Comparison of ENCODE assay signal across 8 cellular contexts in genomic region chr14:102777711-102778615, GRCh38. TPM values are rescaled to one million over a fixed set of nuclear protein-coding genes. Genes with fewer than 3 reads are reported as not detected.
A peak's percentile ranks its signal among the peaks of the same experiment; 100 is the strongest.
DNase-seq lines count a peak whose midpoint lies in the region; ATAC-seq, FAIRE-seq and TF ChIP-seq lines count a peak whose summit lies in the region.

No MANE protein-coding gene starts in this region.

- ATAC-seq in A549 (peak in 1 of 2 experiments; percentile 48; a peak in 3 of 6 replicates), GM18520 (IDR thresholded peaks at IDR 0.05; ENCODE audit: unreplicated experiment) (peak; percentile 10), HG03354 (IDR thresholded peaks at IDR 0.05; ENCODE audit: poor library complexity, severe bottlenecking, unreplicated experiment) (peak; percentile 30), activated B cell treated with CpG ODN at 0.5 μM for 24 hours (ENCODE audit: low read depth) (peak; percentile 18)

- no peaks in the 10 kb centered on the region for H3K27me3 Mint-ChIP-seq in activated B cell treated with CpG ODN at 0.5 μM for 24 hours

- peaks cover 37% of the 10 kb centered on the region for H3K36me3 Mint-ChIP-seq in activated B cell treated with CpG ODN at 0.5 μM for 24 hours (ENCODE audit: low read depth)

- WGBS in A549 (ENCODE audit: missing lambda C conversion rate), result 0% methylated on average over 11 of the region's 112 CpGs
- 0 to 1% methylated on average over 18 to 22 of the region's 112 CpGs for WGBS in thyroid gland, 2 donors

- CTCF ChIA-PET in A549 (lab: Yijun Ruan, JAX) (no interaction called here), activated B cell treated with CpG ODN at 0.5 μM for 24 hours (lab: Charles Lee) (interaction anchor here (0.9 kb wide), 1 partner anchor 82 kb away, joined by 4 read pairs; no protein-coding TSS in a partner anchor)

- H3K4me3 Mint-ChIP-seq in activated B cell treated with CpG ODN at 0.5 μM for 24 hours, result peak overlapping the region; percentile 84

- TF ChIP-seq EP300 in A549 (IDR thresholded peaks at IDR 0.05), result no peak

- intact Hi-C loops in activated B cell treated with CpG ODN at 0.5 μM for 24 hours (cut with micrococcal nuclease) (loop anchor here (1.0 to 10.0 kb wide), 7 partner anchors 10 to 463 kb away; partner anchors contain the start of gene ZNF839), thyroid gland (cut with DNase I) (loop anchor here (5.0 kb wide), 1 partner anchor 144 kb away; the partner anchor contains the start of gene AMN)

- DNase-seq in A549 (ENCODE audit: low read depth in 1 of 2, low spot score in 1 of 2) (no peak), activated B cell treated with CpG ODN at 0.5 μM for 24 hours (peak; percentile 53), epithelial cell of esophagus (ENCODE audit: low read depth) (peak; percentile 27), thyroid gland (peak; percentile 26 to 28), NCI-H524 treated with DMSO at 0.1 percent for 48 hours (lab: John Stamatoyannopoulos, UW) (no peak)

- H3K27ac ChIP-seq in A549, result peak overlapping the region; percentile 94 to 95
- peak overlapping the region; percentile 66 to 88 (median 79) for H3K27ac ChIP-seq in thyroid gland

- POLR2A ChIA-PET in A549 (lab: Yijun Ruan, JAX) (no interaction called here), activated B cell treated with CpG ODN at 0.5 μM for 24 hours (lab: Charles Lee) (interaction anchor here (0.6 to 1.7 kb wide), 12 partner anchors 9 to 123 kb away, joined by 3 to 6 read pairs (median 3); no protein-coding TSS in a partner anchor)

- TF ChIP-seq POLR2A in A549 (IDR thresholded peaks at IDR 0.05; ENCODE audit: low read length), result no peak
- no peak for TF ChIP-seq POLR2A in thyroid gland (IDR thresholded peaks at IDR 0.05)

- H3K27ac Mint-ChIP-seq in activated B cell treated with CpG ODN at 0.5 μM for 24 hours, result peak overlapping the region; percentile 81

- H3K4me2 ChIP-seq in A549, result peak overlapping the region; percentile 72

- TF ChIP-seq RAD21 in A549 (conservative IDR thresholded peaks at IDR 0.05 in 1 of 2, IDR thresholded peaks at IDR 0.05 in 1 of 2), result no peak

- no peak for TF ChIP-seq CTCF in A549 (IDR thresholded peaks at IDR 0.05)
- no peak for TF ChIP-seq CTCF in activated B cell treated with CpG ODN at 0.5 μM for 24 hours (IDR thresholded peaks at IDR 0.05)
- no peak for TF ChIP-seq CTCF in epithelial cell of esophagus (IDR thresholded peaks at IDR 0.05; ENCODE audit: insufficient read depth, low read depth, low read length, missing control alignments)
- TF ChIP-seq CTCF in thyroid gland (IDR thresholded peaks at IDR 0.05), result no peak

- peak overlapping the region; percentile 96 for H3K4me3 ChIP-seq in A549
- H3K4me3 ChIP-seq in epithelial cell of esophagus (ENCODE audit: low read length), result peak overlapping the region; percentile 64
- peak overlapping the region; percentile 16 for H3K4me3 ChIP-seq in mucosa of stomach (ENCODE audit: low read length)
- peak overlapping the region; percentile 63 to 96 (median 70) for H3K4me3 ChIP-seq in thyroid gland (replicated peaks in 1 of 3)

- H3K27me3 ChIP-seq in mucosa of stomach (ENCODE audit: control insufficient read depth, insufficient read depth, low read length) (no peaks in the 10 kb centered on the region), thyroid gland (no peaks in the 10 kb centered on the region)

- H3K36me3 ChIP-seq in mucosa of stomach (ENCODE audit: control insufficient read depth, insufficient read depth, low read length) (no peaks in the 10 kb centered on the region), thyroid gland (no peaks in the 10 kb centered on the region)

- FAIRE-seq in A549 (lab: Jason Lieb, UNC), result no peak

- peaks cover 80% of the 10 kb centered on the region for H3K4me1 Mint-ChIP-seq in activated B cell treated with CpG ODN at 0.5 μM for 24 hours

- no peaks in the 10 kb centered on the region for H3K9me3 ChIP-seq in A549
- no peaks in the 10 kb centered on the region for H3K9me3 ChIP-seq in mucosa of stomach (ENCODE audit: control insufficient read depth, low read length)
- H3K9me3 ChIP-seq in thyroid gland, result no peaks in the 10 kb centered on the region

- H3K9ac ChIP-seq in mucosa of stomach (ENCODE audit: low read length), result peak overlapping the region; percentile 79

- no peaks in the 10 kb centered on the region for H3K9me3 Mint-ChIP-seq in activated B cell treated with CpG ODN at 0.5 μM for 24 hours

- H3K4me1 ChIP-seq in A549, result peaks cover 33% of the 10 kb centered on the region
- H3K4me1 ChIP-seq in mucosa of stomach (ENCODE audit: control insufficient read depth, insufficient read depth, low read length), result peaks cover 4% of the 10 kb centered on the region
- peaks cover 9 to 23% of the 10 kb centered on the region in 2 donors for H3K4me1 ChIP-seq in thyroid gland

TF ChIP-seq in A549, 52 proteins besides CTCF, POLR2A, EP300 and RAD21:
- TF ChIP-seq JUN (IDR thresholded peaks at IDR 0.05) (no peak), RCOR1 (IDR thresholded peaks at IDR 0.05; ENCODE audit: low read depth, low read length) (no peak), FOSB (CRISPR knock-in tag; IDR thresholded peaks at IDR 0.05) (no peak), SREBF2 (IDR thresholded peaks at IDR 0.05) (no peak), ZC3H11A (IDR thresholded peaks at IDR 0.05) (no peak)
- TF ChIP-seq, protein P1, sequence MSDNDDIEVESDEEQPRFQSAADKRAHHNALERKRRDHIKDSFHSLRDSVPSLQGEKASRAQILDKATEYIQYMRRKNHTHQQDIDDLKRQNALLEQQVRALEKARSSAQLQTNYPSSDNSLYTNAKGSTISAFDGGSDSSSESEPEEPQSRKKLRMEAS (IDR thresholded peaks at IDR 0.05), result 0 out of 2 replicates have a peak, but pooled peaks have one; percentile 38

RNA-seq across cellular contexts. Expression of gene TRAF3, which starts 0.7 kb away (rescaled TPM):
- polyA plus RNA-seq in A549 (2011; rRNA removed) (22.9 and 25.5 TPM in 2 replicates), A549 (2017; fragmentation: RNase III; extraction: RNeasy Plus Mini Kit Qiagen cat#74134 plus additional on column Dnase treatment) (20.1 to 24.9 TPM (median 20.2 TPM) in 3 replicates)
- 22.5 and 25.4 TPM in 2 replicates for polyA plus RNA-seq in A549 (2012; cell fraction: cytosol; rRNA removed)
- polyA plus RNA-seq in A549 (2012; cell fraction: nucleus; rRNA removed), result 37.7 and 38.2 TPM in 2 replicates
- polyA minus RNA-seq in A549 (2011; rRNA and poly(A)+ RNA removed), result 54.6 and 56.1 TPM in 2 replicates
- total RNA-seq in activated B cell treated with CpG ODN at 0.5 μM for 24 hours (120 and 124 TPM in 2 replicates), thyroid gland (10 to 100 TPM; 15.9 to 24.9 (median 18.6) TPM)

Comparison
In these comparisons a context has a peak if more than half of its experiments do, and no peak if none do; other contexts are left out.
1. DNase-seq: peak in activated B cell treated with CpG ODN at 0.5 μM for 24 hours (single experiment), epithelial cell of esophagus (single experiment) and thyroid gland (2 of 2); none in A549 (0 of 2) and NCI-H524 treated with DMSO at 0.1 percent for 48 hours (single experiment).
2. H3K4me3 ChIP-seq: peak in every context shown above with its lines; median percentile 96 in A549; 70 in thyroid gland; 64 in epithelial cell of esophagus; 16 in mucosa of stomach.